In the genomic region with DNA sequence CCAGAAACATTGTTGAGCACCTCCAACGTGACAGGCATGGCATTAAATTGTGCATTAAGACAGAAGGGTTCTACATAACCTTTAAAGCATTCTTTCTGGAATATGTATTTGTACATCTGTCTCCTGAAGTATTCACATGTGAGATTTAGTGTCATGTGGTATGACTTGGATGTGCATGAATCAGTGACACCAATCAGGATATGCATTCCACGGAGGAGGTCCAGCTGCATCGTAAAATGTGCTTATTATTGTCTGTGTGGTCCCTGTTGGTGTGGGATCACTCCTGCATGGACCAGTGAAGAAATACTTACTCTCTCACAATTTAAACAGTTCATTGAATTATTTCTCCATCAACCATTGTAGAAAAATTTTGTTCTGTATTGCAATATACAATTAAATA, we compare ENCODE assay signal across 20 cellular contexts.
"Had no signal": no experiment of that assay in that cellular context is flagged by ENCODE, and none has a peak within 500 bp of the region (broad histone marks: within the 10 kb centered on the region; RNA-seq: fewer than 3 reads in every experiment).

No MANE protein-coding gene starts in this region.

- H3K4me2 ChIP-seq: hepatocyte had no signal

- H3K4me3 ChIP-seq: hepatocyte, left ventricle myocardium inferior, lung, ovary, right atrium auricular region, right lobe of liver, skin epidermis, suprapubic skin, thoracic aorta, tibial artery, upper lobe of right lung had no signal

- H3K27me3 ChIP-seq: hepatocyte, ovary, right atrium auricular region, right lobe of liver, suprapubic skin, tibial artery, upper lobe of right lung had no signal

- ATAC-seq: right lobe of liver; stimulated activated effector memory CD8-positive, alpha-beta T cell treated with anti-CD3 and anti-CD28 coated beads, Interleukin-12 subunit alpha, Interleukin-12 subunit beta, amount 100 ng/mL, for 72 hours; upper lobe of right lung had no signal

- H3K79me2 ChIP-seq: hepatocyte had no signal

- H3K36me3 ChIP-seq: left ventricle myocardium inferior, ovary, right lobe of liver, suprapubic skin, thoracic aorta, tibial artery, upper lobe of right lung had no signal

- H3K27ac ChIP-seq: hepatocyte, left ventricle myocardium inferior, ovary, right atrium auricular region, right lobe of liver, skin epidermis, suprapubic skin, thoracic aorta, tibial artery, upper lobe of right lung had no signal

- H3K9me3 ChIP-seq: left ventricle myocardium inferior, ovary, right atrium auricular region, right lobe of liver, suprapubic skin, thoracic aorta, tibial artery, upper lobe of right lung had no signal

- DNase-seq: islet precursor cell; left ventricle myocardium inferior; mesendoderm; naive B cell; natural killer cell; ovary; right lobe of liver; stimulated activated CD4-positive, alpha-beta T cell treated with anti-CD3 and anti-CD28 coated beads, Interleukin-12 subunit alpha, Interleukin-12 subunit beta, amount 100 ng/mL, for 4 hours; stimulated activated CD4-positive, alpha-beta T cell treated with anti-CD3 and anti-CD28 coated beads, Interleukin-4, amount 100 ng/mL, for 24 hours; stimulated activated naive CD4-positive, alpha-beta T cell; tibial artery; trophoblast cell; upper lobe of right lung had no signal

- H3K4me1 ChIP-seq: right atrium auricular region, right lobe of liver, suprapubic skin, tibial artery, upper lobe of right lung had no signal

- H2AFZ ChIP-seq: hepatocyte had no signal
